In genomic region chr10:100985336-100985735, GRCh38 we compare ENCODE assay signal across 16 cellular contexts. TPM values are rescaled to one million over a fixed set of nuclear protein-coding genes. Genes with fewer than 3 reads are reported as not detected.
A peak's percentile ranks its signal among the peaks of the same experiment; 100 is the strongest.
DNase-seq lines count a peak whose midpoint lies in the region; ATAC-seq and TF ChIP-seq lines count a peak whose summit lies in the region.
"Had no signal": no experiment of that assay in that cellular context is flagged by ENCODE, and none has a peak within 500 bp of the region (broad histone marks: within the 10 kb centered on the region; RNA-seq: fewer than 3 reads in every experiment).

No MANE protein-coding gene starts in this region.

- TF ChIP-seq CTCF in endodermal cell (conservative IDR thresholded peaks at IDR 0.05): no peak
- no peak for TF ChIP-seq CTCF in neural progenitor cell (IDR thresholded peaks at IDR 0.05)

- peaks cover 28% of the 10 kb centered on the region for H3K4me1 ChIP-seq in CD8-positive, alpha-beta memory T cell (ENCODE audit: insufficient read depth, low read length)
- H3K4me1 ChIP-seq in endodermal cell (ENCODE audit: control insufficient read depth, insufficient read depth, low read length): no peaks in the 10 kb centered on the region
- peaks cover 14% of the 10 kb centered on the region for H3K4me1 ChIP-seq in neural progenitor cell

- ATAC-seq in HG03442 (IDR thresholded peaks at IDR 0.05; ENCODE audit: unreplicated experiment): no peak
- ATAC-seq: esophagus mucosa; pancreas; stimulated activated naive CD8-positive, alpha-beta T cell treated with anti-CD3 and anti-CD28 coated beads, Interleukin-15, amount 100 ng/mL, for 72 hours had no signal

- H3K4me2 ChIP-seq in neural progenitor cell: no peak overlapping the region

- H3K9ac ChIP-seq in endodermal cell (ENCODE audit: extremely low read depth, low read length, poor library complexity, severe bottlenecking) (no peak overlapping the region), neural progenitor cell (no peak overlapping the region)

- H3K36me3 ChIP-seq in CD8-positive, alpha-beta memory T cell (ENCODE audit: insufficient read depth, low read length): peaks cover 5% of the 10 kb centered on the region
- peaks cover 37% of the 10 kb centered on the region for H3K36me3 ChIP-seq in endodermal cell (ENCODE audit: control insufficient read depth, insufficient read depth, low read length)
- H3K36me3 ChIP-seq in neural progenitor cell: no peaks in the 10 kb centered on the region

- no peak for DNase-seq in CD8-positive, alpha-beta memory T cell
- DNase-seq in endodermal cell (no peak), neural progenitor cell (ENCODE audit: low spot score) (no peak), pons (ENCODE audit: low spot score) (no peak)
- DNase-seq in stimulated activated naive CD4-positive, alpha-beta T cell treated with Interleukin-2 at 50 U/mL for 16 hours (lab: John Stamatoyannopoulos, UW): no peak
- DNase-seq: amygdala; NCI-H1694 treated with DMSO at 0.1 percent for 48 hours; NCI-H524 treated with DMSO at 0.1 percent for 48 hours; RPMI8226; stimulated activated naive CD8-positive, alpha-beta T cell treated with anti-CD3 and anti-CD28 coated beads, Interleukin-15, amount 100 ng/mL, for 72 hours; WERI-Rb-1 had no signal

- WGBS in endodermal cell (ENCODE audit: insufficient coverage in 1 of 2, insufficient read length in 1 of 2), 2 experiments: 75 to 87% methylated on average over 2 to 5 of the region's 5 CpGs

- peaks cover 16% of the 10 kb centered on the region for H4K20me1 ChIP-seq in neural progenitor cell (ENCODE audit: low read depth)

- no peak overlapping the region for H3K27ac ChIP-seq in CD8-positive, alpha-beta memory T cell (ENCODE audit: low read depth, low read length)
- H3K27ac ChIP-seq in endodermal cell (ENCODE audit: low read depth, low read length): no peak overlapping the region
- H3K27ac ChIP-seq in neural progenitor cell: no peak overlapping the region
- H3K27ac ChIP-seq: coronary artery, pancreas, WERI-Rb-1 had no signal

- no peaks in the 10 kb centered on the region for H3K9me3 Mint-ChIP-seq in CD8-positive, alpha-beta memory T cell
- H3K9me3 Mint-ChIP-seq in IgD-negative memory B cell (no peaks in the 10 kb centered on the region), endodermal cell (no peaks in the 10 kb centered on the region), neural progenitor cell (no peaks in the 10 kb centered on the region)
- H3K9me3 Mint-ChIP-seq: stimulated activated naive CD8-positive, alpha-beta T cell treated with anti-CD3 and anti-CD28 coated beads, Interleukin-15, amount 100 ng/mL, for 72 hours had no signal

- peaks cover under 1 to 67% (median 6%) of the 10 kb centered on the region in 3 donors for H3K36me3 Mint-ChIP-seq in CD8-positive, alpha-beta memory T cell
- H3K36me3 Mint-ChIP-seq in IgD-negative memory B cell: peaks cover 2% of the 10 kb centered on the region
- H3K36me3 Mint-ChIP-seq in endodermal cell (ENCODE audit: low read depth): peaks cover 36% of the 10 kb centered on the region
- peaks cover 18% of the 10 kb centered on the region for H3K36me3 Mint-ChIP-seq in neural progenitor cell

- CTCF ChIA-PET in CD8-positive, alpha-beta memory T cell (lab: Charles Lee): interaction anchor here (2.2 to 6.8 kb wide), 2 partner anchors 13 to 29 kb away, joined by 9 to 73 read pairs; partner anchors contain the start of gene LZTS2

- peaks cover 48% of the 10 kb centered on the region for H3K79me2 ChIP-seq in neural progenitor cell (ENCODE audit: low read depth)

- H3K4me3 ChIP-seq in CD8-positive, alpha-beta memory T cell (ENCODE audit: low read length): no peak overlapping the region
- H3K4me3 ChIP-seq in endodermal cell (ENCODE audit: low read length) (peak overlapping the region; percentile 92), neural progenitor cell (no peak overlapping the region)
- H3K4me3 ChIP-seq: coronary artery had no signal

- no peaks in the 10 kb centered on the region for H3K27me3 ChIP-seq in CD8-positive, alpha-beta memory T cell (ENCODE audit: insufficient read depth, low read length, poor library complexity, severe bottlenecking)
- H3K27me3 ChIP-seq in endodermal cell (ENCODE audit: control insufficient read depth, insufficient read depth, low read length, poor library complexity, severe bottlenecking) (no peaks in the 10 kb centered on the region), neural progenitor cell (no peaks in the 10 kb centered on the region)
- H3K27me3 ChIP-seq: pancreas had no signal

- no peak overlapping the region for H2AFZ ChIP-seq in neural progenitor cell (replicated peaks)

- peaks cover 5% of the 10 kb centered on the region for H3F3A ChIP-seq in neural progenitor cell (ENCODE audit: low read depth)

- peaks cover 0 to 1% of the 10 kb centered on the region in 2 donors for H3K27me3 Mint-ChIP-seq in CD8-positive, alpha-beta memory T cell
- H3K27me3 Mint-ChIP-seq in IgD-negative memory B cell: no peaks in the 10 kb centered on the region
- H3K27me3 Mint-ChIP-seq in endodermal cell (ENCODE audit: insufficient read depth): no peaks in the 10 kb centered on the region
- H3K27me3 Mint-ChIP-seq in neural progenitor cell (ENCODE audit: insufficient read depth, low read depth): peaks cover 10% of the 10 kb centered on the region
- H3K27me3 Mint-ChIP-seq: stimulated activated naive CD8-positive, alpha-beta T cell treated with anti-CD3 and anti-CD28 coated beads, Interleukin-15, amount 100 ng/mL, for 72 hours had no signal

- H3K27ac Mint-ChIP-seq in CD8-positive, alpha-beta memory T cell: no peak overlapping the region
- H3K27ac Mint-ChIP-seq in IgD-negative memory B cell (no peak overlapping the region), endodermal cell (no peak overlapping the region), neural progenitor cell (no peak overlapping the region)

- POLR2A ChIA-PET in CD8-positive, alpha-beta memory T cell (lab: Charles Lee): interaction anchor here (0.7 to 3.0 kb wide), 2 partner anchors 12 to 14 kb away, joined by 3 to 10 read pairs; partner anchors contain the start of gene LZTS2

- H3K4me1 Mint-ChIP-seq in CD8-positive, alpha-beta memory T cell: peaks cover 32 to 50% (median 33%) of the 10 kb centered on the region in 3 donors
- H3K4me1 Mint-ChIP-seq in IgD-negative memory B cell (peaks cover 13 to 26% (median 13%) of the 10 kb centered on the region in 3 donors), endodermal cell (peaks cover 9% of the 10 kb centered on the region), neural progenitor cell (peaks cover 14% of the 10 kb centered on the region)

- no peaks in the 10 kb centered on the region for H3K9me3 ChIP-seq in CD8-positive, alpha-beta memory T cell (ENCODE audit: low read length)
- H3K9me3 ChIP-seq in endodermal cell (ENCODE audit: control insufficient read depth, low read length) (no peaks in the 10 kb centered on the region), neural progenitor cell (ENCODE audit: low read depth) (no peaks in the 10 kb centered on the region)
- H3K9me3 ChIP-seq: pancreas had no signal

- peak overlapping the region in 6 of 7 donors; percentile 23 to 99 (median 92) for H3K4me3 Mint-ChIP-seq in CD8-positive, alpha-beta memory T cell
- H3K4me3 Mint-ChIP-seq in IgD-negative memory B cell (peak overlapping the region; percentile 2 to 95 (median 19)), endodermal cell (peak overlapping the region; percentile 93), neural progenitor cell (peak overlapping the region; percentile 98)

RNA-seq across cellular contexts. Expression of gene MRPL43, which starts 2.0 kb away (rescaled TPM):
- total RNA-seq in CD8-positive, alpha-beta memory T cell: 10 to 100 TPM; 62.5 to 62.8 TPM
- polyA plus RNA-seq in CD8-positive, alpha-beta memory T cell: 129 TPM
- 120 TPM for polyA plus RNA-seq in IgD-negative memory B cell
- total RNA-seq in endodermal cell (10 to 100 TPM; 68.9 to 72.8 TPM), neural progenitor cell (ENCODE audit: low replicate concordance) (24.5 and 55.8 TPM in 2 replicates)
- polyA plus RNA-seq in endodermal cell (2013, experiment 1 of 2): 85.0 TPM
- polyA plus RNA-seq in endodermal cell (2013, experiment 2 of 2): 76.2 TPM

RNA-seq across cellular contexts. Expression of gene TWNK, which starts 2.0 kb away (rescaled TPM):
- total RNA-seq in CD8-positive, alpha-beta memory T cell: 10 to 100 TPM; 40.6 to 44.3 TPM
- 8.2 TPM for polyA plus RNA-seq in CD8-positive, alpha-beta memory T cell
- 13.6 TPM for polyA plus RNA-seq in IgD-negative memory B cell
- total RNA-seq in endodermal cell (10 to 100 TPM; 11.2 to 15.1 TPM), neural progenitor cell (ENCODE audit: low replicate concordance) (6.4 and 7.1 TPM in 2 replicates)
- polyA plus RNA-seq in endodermal cell (2013, experiment 1 of 2): 13.7 TPM
- 11.1 TPM for polyA plus RNA-seq in endodermal cell (2013, experiment 2 of 2)

RNA-seq across cellular contexts. Expression of gene LZTS2, which starts 14.3 kb away (rescaled TPM):
- total RNA-seq in CD8-positive, alpha-beta memory T cell: 10 to 100 TPM; 10.9 to 11.5 TPM
- polyA plus RNA-seq in CD8-positive, alpha-beta memory T cell: 19.7 TPM
- polyA plus RNA-seq in IgD-negative memory B cell: 17.5 TPM
- total RNA-seq in endodermal cell (10 to 100 TPM; 76.8 to 85.9 TPM), neural progenitor cell (ENCODE audit: low replicate concordance) (34.7 and 111 TPM in 2 replicates)
- 81.0 TPM for polyA plus RNA-seq in endodermal cell (2013, experiment 1 of 2)
- polyA plus RNA-seq in endodermal cell (2013, experiment 2 of 2): 75.3 TPM

RNA-seq across cellular contexts. Expression of gene SEMA4G, which starts 16.0 kb away (rescaled TPM):
- under 1 TPM; 0.49 to 0.57 TPM for total RNA-seq in CD8-positive, alpha-beta memory T cell
- polyA plus RNA-seq in CD8-positive, alpha-beta memory T cell: 0.06 TPM
- not detected for polyA plus RNA-seq in IgD-negative memory B cell
- total RNA-seq in endodermal cell: 10 to 100 TPM; 20.1 to 36.6 TPM
- polyA plus RNA-seq in endodermal cell (2013, experiment 1 of 2): 17.0 TPM
- polyA plus RNA-seq in endodermal cell (2013, experiment 2 of 2): 13.1 TPM
- total RNA-seq in neural progenitor cell (ENCODE audit: low replicate concordance): 2.3 and 5.4 TPM in 2 replicates

RNA-seq across cellular contexts. Expression of gene PDZD7, which starts 45.6 kb away (rescaled TPM):
- total RNA-seq in CD8-positive, alpha-beta memory T cell: under 1 TPM; 0.31 to 0.33 TPM
- polyA plus RNA-seq in CD8-positive, alpha-beta memory T cell: 0.23 TPM
- not detected for polyA plus RNA-seq in IgD-negative memory B cell
- total RNA-seq in endodermal cell (1 to 10 TPM in 1 of 2 donors, under 1 TPM in 1; 0.49 to 1.1 TPM), neural progenitor cell (ENCODE audit: low replicate concordance) (0.25 TPM in 1 of 2 replicates, not detected in the other)
- polyA plus RNA-seq in endodermal cell (2013, experiment 1 of 2): 0.53 TPM
- 0.50 TPM for polyA plus RNA-seq in endodermal cell (2013, experiment 2 of 2)

Comparison
In these comparisons a context has a peak if more than half of its experiments do, and no peak if none do; other contexts are left out.
1. H3K4me3 Mint-ChIP-seq: peak in every context shown above with its lines; median percentile 98 in neural progenitor cell; 93 in endodermal cell; 92 in CD8-positive, alpha-beta memory T cell; 19 in IgD-negative memory B cell.